In genomic region chr12:51395283-51396230, GRCh38 we compare ENCODE assay signal across 9 cellular contexts. TPM values are rescaled to one million over a fixed set of nuclear protein-coding genes. Genes with fewer than 3 reads are reported as not detected.
DNase-seq lines count a peak whose midpoint lies in the region; ATAC-seq, FAIRE-seq and TF ChIP-seq lines count a peak whose summit lies in the region.
"Had no signal": no experiment of that assay in that cellular context is flagged by ENCODE, and none has a peak within 500 bp of the region (broad histone marks: within the 10 kb centered on the region; RNA-seq: fewer than 3 reads in every experiment).

No MANE protein-coding gene starts in this region.

- peaks cover 50 to 53% of the 10 kb centered on the region in 2 donors for H3K4me1 Mint-ChIP-seq in immature natural killer cell

- H3K27me3 Mint-ChIP-seq in immature natural killer cell (ENCODE audit: low read depth in 3 of 3), result peaks cover 5 to 10% (median 8%) of the 10 kb centered on the region in 3 donors

- FAIRE-seq in GM12892 (lab: Jason Lieb, UNC), result peak; percentile 87
- FAIRE-seq: islet of Langerhans had no signal

- peak overlapping the region; percentile 86 to 98 (median 92) for H3K27ac Mint-ChIP-seq in immature natural killer cell

- TF ChIP-seq POLR2A in GM12892 (IDR thresholded peaks at IDR 0.05; ENCODE audit: low read depth, low read length), result peak; percentile 45; the same call in 1 of the 2 replicates

- H3K36me3 Mint-ChIP-seq in immature natural killer cell, result no peaks in the 10 kb centered on the region

- DNase-seq in GM12892 (ENCODE audit: insufficient read length) (no peak), SK-N-DZ (ENCODE audit: low spot score) (peak; percentile 88), immature natural killer cell (peak; percentile 56 to 67 (median 57)), hypothalamus (lab: John Stamatoyannopoulos, UW) (no peak), NCI-H1048 (lab: John Stamatoyannopoulos, UW) (no peak), SHP77 (lab: John Stamatoyannopoulos, UW) (no peak)

- ATAC-seq in GM21717 (IDR thresholded peaks at IDR 0.05; ENCODE audit: unreplicated experiment) (peak; percentile 38), GM18858 (IDR thresholded peaks at IDR 0.05; ENCODE audit: unreplicated experiment) (no peak)

- H3K4me3 Mint-ChIP-seq in immature natural killer cell, result peak overlapping the region; percentile 79 to 94 (median 88)

- H3K9me3 Mint-ChIP-seq in immature natural killer cell, result no peaks in the 10 kb centered on the region

RNA-seq across cellular contexts. Expression of gene GALNT6, which starts 4.4 kb away (rescaled TPM):
- polyA plus RNA-seq in GM12892 (2012; ENCODE audit: missing spikeins), result 12.4 TPM
- polyA plus RNA-seq in SK-N-DZ (2014; cell fraction: cytosol; rRNA removed), result 31.4 and 57.6 TPM in 2 replicates
- 12.0 and 16.9 TPM in 2 replicates for polyA plus RNA-seq in SK-N-DZ (2014; cell fraction: nucleus; rRNA removed)
- 10 to 100 TPM in 1 of 3 donors, 1 to 10 TPM in 1, under 1 TPM in 1; 0.91 to 19.0 (median 9.8) TPM for polyA plus RNA-seq in immature natural killer cell

RNA-seq across cellular contexts. Expression of gene SLC4A8, which starts 29.1 kb away (rescaled TPM):
- polyA plus RNA-seq in GM12892 (2012; ENCODE audit: missing spikeins), result 1.8 TPM
- 18.4 and 19.1 TPM in 2 replicates for polyA plus RNA-seq in SK-N-DZ (2014; cell fraction: cytosol; rRNA removed)
- 31.2 and 49.7 TPM in 2 replicates for polyA plus RNA-seq in SK-N-DZ (2014; cell fraction: nucleus; rRNA removed)
- 1 to 10 TPM in 2 of 3 donors, not detected in 1; 1.2 TPM for polyA plus RNA-seq in immature natural killer cell

RNA-seq across cellular contexts. Expression of gene CELA1, which starts 49.1 kb away (rescaled TPM):
- not detected for polyA plus RNA-seq in GM12892 (2012; ENCODE audit: missing spikeins)
- polyA plus RNA-seq in SK-N-DZ (2014; cell fraction: cytosol; rRNA removed), result not detected in 2 replicates
- polyA plus RNA-seq in SK-N-DZ (2014; cell fraction: nucleus; rRNA removed), result not detected in 2 replicates
- polyA plus RNA-seq in immature natural killer cell, result under 1 TPM in 2 of 3 donors, not detected in 1; 0.37 to 1.00 TPM

Comparison
In these comparisons a context has a peak if more than half of its experiments do, and no peak if none do; other contexts are left out.
1. DNase-seq: peak in SK-N-DZ (single experiment) and immature natural killer cell (3 of 3); none in GM12892 (single experiment), hypothalamus (0 of 51), NCI-H1048 (single experiment) and SHP77 (0 of 2).